ENCODE assay signal across 18 cellular contexts in genomic region chr17:66543526-66543925, GRCh38.
A peak's percentile ranks its signal among the peaks of the same experiment; 100 is the strongest.
DNase-seq lines count a peak whose midpoint lies in the region; ATAC-seq and TF ChIP-seq lines count a peak whose summit lies in the region.
"Had no signal": no experiment of that assay in that cellular context is flagged by ENCODE, and none has a peak within 500 bp of the region (broad histone marks: within the 10 kb centered on the region; RNA-seq: fewer than 3 reads in every experiment).

No MANE protein-coding gene starts in this region.

- TF ChIP-seq EP300 in tibial nerve (IDR thresholded peaks at IDR 0.05) = no peak

- H3K36me3 ChIP-seq in KOPT-K1 (ENCODE audit: insufficient read depth, low read length) (no peaks in the 10 kb centered on the region; the same call in 1 of the 2 replicates), tibial nerve (no peaks in the 10 kb centered on the region)

- peaks cover 0 to 74% (median 36%) of the 10 kb centered on the region in 4 donors for H3K4me1 ChIP-seq in tibial nerve

- H3K9me3 ChIP-seq in KOPT-K1 (ENCODE audit: insufficient read depth, low read length, poor library complexity, severe bottlenecking) = peaks cover 9% of the 10 kb centered on the region
- peaks cover 0 to 8% (median 0%) of the 10 kb centered on the region in 4 donors for H3K9me3 ChIP-seq in tibial nerve

- no peak for TF ChIP-seq CTCF in tibial nerve (IDR thresholded peaks at IDR 0.05)

- H3K4me3 ChIP-seq in tibial nerve = no peak overlapping the region

- TF ChIP-seq POLR2A in tibial nerve (IDR thresholded peaks at IDR 0.05) (no peak), GM18505 (IDR thresholded peaks at IDR 0.05; ENCODE audit: borderline replicate concordance, extremely low read depth, insufficient read depth, insufficient read length) (no peak)

- ATAC-seq in GM18505 (IDR thresholded peaks at IDR 0.05; ENCODE audit: unreplicated experiment) = no peak
- ATAC-seq: activated T-cell treated with anti-CD3 and anti-CD28 coated beads, Interleukin-2, amount 50 U/mL, for 4 hours had no signal

- H3K27ac ChIP-seq in KOPT-K1 (ENCODE audit: low read depth, low read length, poor library complexity, severe bottlenecking) = peak overlapping the region; percentile 95
- peak overlapping the region; percentile 40 to 95 (median 78) for H3K27ac ChIP-seq in tibial nerve
- H3K27ac ChIP-seq: epithelial cell of prostate had no signal

- WGBS in tibial nerve, 2 donors = 57 to 61% methylated on average over 2 of the region's 2 CpGs

- H3K27me3 ChIP-seq in tibial nerve = no peaks in the 10 kb centered on the region

- DNase-seq in amniotic epithelial cell (ENCODE audit: low read depth) (peak; percentile 21), iris pigment epithelial cell (ENCODE audit: low read depth) (peak; percentile 74), tibial nerve (ENCODE audit: low spot score in 2 of 2) (no peak), DMS 273 treated with DMSO at 0.1 percent for 48 hours (lab: John Stamatoyannopoulos, UW) (no peak)
- no peak for DNase-seq in effector CD4-positive, alpha-beta T cell
- DNase-seq: activated CD4-positive, alpha-beta T cell treated with anti-CD3 and anti-CD28 coated beads, Interleukin-2, amount 50 U/mL, for 48 hours; activated T-cell treated with anti-CD3 and anti-CD28 coated beads, Interleukin-2, amount 50 U/mL, for 4 hours; C1 segment of cervical spinal cord; cerebellar nuclear complex; DMS53; mesendoderm; NCI-H2081 treated with DMSO at 0.1 percent for 48 hours; NCI-H510A treated with DMSO at 0.1 percent for 48 hours; nucleus accumbens; stimulated activated CD4-positive, alpha-beta T cell treated with anti-CD3 and anti-CD28 coated beads, Interleukin-4, amount 100 ng/mL, for 4 hours had no signal

Comparison
In these comparisons a context has a peak if more than half of its experiments do, and no peak if none do; other contexts are left out.
1. DNase-seq: peak in amniotic epithelial cell (single experiment) and iris pigment epithelial cell (single experiment); none in tibial nerve (0 of 2), DMS 273 treated with DMSO at 0.1 percent for 48 hours (single experiment) and effector CD4-positive, alpha-beta T cell (single experiment).